ENCODE assay signal across 21 cellular contexts in the genomic region with DNA sequence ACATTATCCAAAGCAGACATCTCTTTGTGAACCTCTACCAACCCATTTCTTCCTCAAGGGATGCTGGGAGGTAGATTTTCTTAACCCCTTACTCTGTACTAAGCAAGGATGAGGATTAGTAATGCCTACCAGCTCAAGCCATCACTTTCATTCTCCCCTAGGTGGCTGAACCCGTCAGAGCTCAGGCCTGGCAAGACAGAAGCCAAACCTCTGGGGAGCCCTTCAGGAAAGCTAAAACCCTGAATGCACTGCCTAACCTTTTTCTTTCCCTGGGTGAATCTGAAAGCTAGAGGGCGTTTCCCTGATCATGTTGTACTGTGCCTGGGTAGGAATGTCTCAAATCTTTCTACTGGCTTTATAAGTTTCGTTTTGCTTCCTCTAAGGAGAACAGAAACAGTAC.
DNase-seq lines count a peak whose midpoint lies in the region; ATAC-seq lines count a peak whose summit lies in the region.
"Had no signal": no experiment of that assay in that cellular context is flagged by ENCODE, and none has a peak within 500 bp of the region (broad histone marks: within the 10 kb centered on the region; RNA-seq: fewer than 3 reads in every experiment).

No MANE protein-coding gene starts in this region.

- DNase-seq in NCI-H82 (lab: John Stamatoyannopoulos, UW) (peak; percentile 21), NCI-H82 treated with DMSO at 0.1 percent for 48 hours (lab: John Stamatoyannopoulos, UW; ENCODE audit: unreplicated experiment) (no peak), SK-MEL-5 (ENCODE audit: low read depth, low spot score) (peak; percentile 6), iPS DF 19.7 (ENCODE audit: low read depth, low spot score) (peak; percentile 28), T1000 (lab: John Stamatoyannopoulos, UW) (no peak), inferior parietal cortex (ENCODE audit: extremely low spot score) (no peak)
- DNase-seq: CD4-positive, CD25-positive, alpha-beta regulatory T cell; GM23248; NCI-H1092; NCI-H1417 treated with DMSO at 0.1 percent for 48 hours; NCI-H1694 treated with DMSO at 0.1 percent for 48 hours; NCI-H2081; NCI-H446 treated with DMSO at 0.1 percent for 48 hours; NCI-H526; Peyer's patch; SHP77 treated with DMSO at 0.1 percent for 48 hours; SK-N-SH; SW 1271 had no signal

- no peak for ATAC-seq in HG02678 (IDR thresholded peaks at IDR 0.05; ENCODE audit: unreplicated experiment)
- ATAC-seq in GM18517 (IDR thresholded peaks at IDR 0.05; ENCODE audit: unreplicated experiment) = no peak
- ATAC-seq: HCT116 had no signal

- in situ Hi-C loops in SK-MEL-5 (cut with HindIII; ENCODE audit: low pct_unique_long_range_greater_than_20kb, low sequenced_read_pairs) = no loop called here

Comparison
In these comparisons a context has a peak if more than half of its experiments do, and no peak if none do; other contexts are left out.
1. DNase-seq: peak in NCI-H82 (single experiment), SK-MEL-5 (single experiment) and iPS DF 19.7 (single experiment); none in NCI-H82 treated with DMSO at 0.1 percent for 48 hours (single experiment), T1000 (single experiment) and inferior parietal cortex (single experiment).